Comparison of ENCODE assay signal across 12 cellular contexts in genomic region chr18:7872569-7872968, GRCh38.
A peak's percentile ranks its signal among the peaks of the same experiment; 100 is the strongest.
DNase-seq lines count a peak whose midpoint lies in the region; ATAC-seq and TF ChIP-seq lines count a peak whose summit lies in the region.
"Had no signal": no experiment of that assay in that cellular context is flagged by ENCODE, and none has a peak within 500 bp of the region (broad histone marks: within the 10 kb centered on the region; RNA-seq: fewer than 3 reads in every experiment).

No MANE protein-coding gene starts in this region.

- H3K18ac ChIP-seq in H9 (ENCODE audit: insufficient read length, low read depth, low read length): no peak overlapping the region

- no peak overlapping the region for H3T11ph ChIP-seq in H9 (ENCODE audit: low read length)

- H3K4me3 ChIP-seq in ACC112 (ENCODE audit: low read depth, low read length): no peak overlapping the region
- H3K4me3 ChIP-seq in RWPE2 (ENCODE audit: severe bottlenecking): no peak overlapping the region
- H3K4me3 ChIP-seq in left ventricle myocardium inferior: no peak overlapping the region
- H3K4me3 ChIP-seq: SJCRH30 had no signal

- no peak overlapping the region for H4K91ac ChIP-seq in H9 (ENCODE audit: insufficient read length, low read depth, low read length)

- H3K9ac ChIP-seq in H9 (ENCODE audit: extremely low read depth, insufficient read length, low read length): no peak overlapping the region

- peak; percentile 58 for TF ChIP-seq CTCF in HFFc6 (IDR thresholded peaks at IDR 0.05)
- peak; percentile 66 for TF ChIP-seq CTCF in RWPE2 (IDR thresholded peaks at IDR 0.05; ENCODE audit: poor library complexity, severe bottlenecking)
- TF ChIP-seq CTCF in left ventricle myocardium inferior (IDR thresholded peaks at IDR 0.05; ENCODE audit: borderline replicate concordance): peak; percentile 23
- TF ChIP-seq CTCF in H9 (conservative IDR thresholded peaks at IDR 0.05): no peak; the same call in 2 of the 3 replicates

- H3K79me1 ChIP-seq in H9 (ENCODE audit: insufficient read depth, low read depth, low read length, poor library complexity, severe bottlenecking): no peaks in the 10 kb centered on the region

- H3K27me3 ChIP-seq in ACC112 (ENCODE audit: insufficient read depth, low read length): no peaks in the 10 kb centered on the region
- no peaks in the 10 kb centered on the region for H3K27me3 ChIP-seq in RWPE2 (ENCODE audit: insufficient read depth, poor library complexity, severe bottlenecking)
- no peaks in the 10 kb centered on the region for H3K27me3 ChIP-seq in left ventricle myocardium inferior (ENCODE audit: low read depth)
- H3K27me3 ChIP-seq in H9 (ENCODE audit: insufficient read depth, low read length): no peaks in the 10 kb centered on the region
- H3K27me3 ChIP-seq: SJCRH30 had no signal

- H3K79me2 ChIP-seq in ACC112 (ENCODE audit: control insufficient read depth, insufficient read depth, low read length, unreplicated experiment) (peaks cover 3% of the 10 kb centered on the region), H9 (ENCODE audit: insufficient read depth, low read length) (no peaks in the 10 kb centered on the region)

- no peak overlapping the region for H2BK120ac ChIP-seq in H9 (ENCODE audit: low read depth, low read length, poor library complexity, severe bottlenecking)

- H3K4me3 Mint-ChIP-seq in HFFc6 (no peak overlapping the region), H9 (no peak overlapping the region)
- H3K4me3 Mint-ChIP-seq: activated T-cell treated with anti-CD3 and anti-CD28 coated beads, Interleukin-2, amount 50 U/mL, for 4 hours; CD8-positive, alpha-beta T cell had no signal

- H3K9me3 Mint-ChIP-seq in HFFc6 (no peaks in the 10 kb centered on the region), H9 (peaks cover 0 to 4% of the 10 kb centered on the region in 2 experiments; a peak in 2 of 5 replicates)
- H3K9me3 Mint-ChIP-seq: CD8-positive, alpha-beta T cell had no signal

- DNase-seq in HFFc6: peak; percentile 54
- DNase-seq in RWPE2 (ENCODE audit: low spot score): no peak
- no peak for DNase-seq in left ventricle myocardium inferior
- DNase-seq in H9: no peak
- no peak for DNase-seq in stimulated activated CD4-positive, alpha-beta T cell treated with anti-CD3 and anti-CD28 coated beads, Interleukin-1b, Interleukin-23, amount 100 ng/mL, for 48 hours
- no peak for DNase-seq in left colon
- no peak for DNase-seq in activated CD4-positive, alpha-beta T cell treated with anti-CD3 and anti-CD28 coated beads for 48 hours
- DNase-seq: activated T-cell treated with anti-CD3 and anti-CD28 coated beads, Interleukin-2, amount 50 U/mL, for 4 hours; CD8-positive, alpha-beta T cell; hippocampal formation had no signal

- no peak overlapping the region for H3K4ac ChIP-seq in H9 (ENCODE audit: low read depth, low read length)

- H3K23me2 ChIP-seq in H9 (ENCODE audit: insufficient read length, low read depth, low read length, poor library complexity, severe bottlenecking): no peaks in the 10 kb centered on the region

- H3K56ac ChIP-seq in H9 (ENCODE audit: insufficient read length, low read depth, low read length): no peak overlapping the region

- no peak overlapping the region for H3K14ac ChIP-seq in H9 (ENCODE audit: insufficient read depth, low read length)

- H3K27ac ChIP-seq in ACC112 (ENCODE audit: low read depth, low read length) (peak overlapping the region; percentile 64), RWPE2 (ENCODE audit: poor library complexity, severe bottlenecking) (peak overlapping the region; percentile 87), left ventricle myocardium inferior (replicated peaks) (no peak overlapping the region), H9 (ENCODE audit: insufficient read length, low read depth, low read length) (no peak overlapping the region)
- H3K27ac ChIP-seq: SJCRH30 had no signal

- no peak overlapping the region for H4K5ac ChIP-seq in H9 (ENCODE audit: insufficient read length, low read depth, low read length)

- intact Hi-C loops in left ventricle myocardium inferior (cut with micrococcal nuclease): no loop called here
- intact Hi-C loops in left colon (cut with DNase I, micrococcal nuclease): no loop called here

- 0 out of 2 replicates have a peak, but pooled peaks cover 4% of the 10 kb centered on the region for H3K36me3 Mint-ChIP-seq in HFFc6 (ENCODE audit: low read depth)
- no peaks in the 10 kb centered on the region; a peak in 2 of 7 replicates for H3K36me3 Mint-ChIP-seq in H9 (ENCODE audit: insufficient read depth in 1 of 3, low read depth in 3 of 3)
- H3K36me3 Mint-ChIP-seq: CD8-positive, alpha-beta T cell had no signal

- H4K20me1 ChIP-seq in H9 (ENCODE audit: control insufficient read depth, insufficient read depth, insufficient read length): no peaks in the 10 kb centered on the region

- H3K27ac Mint-ChIP-seq in HFFc6 (peak overlapping the region; percentile 64), H9 (no peak overlapping the region)
- H3K27ac Mint-ChIP-seq: CD8-positive, alpha-beta T cell had no signal

- H3K27me3 Mint-ChIP-seq in HFFc6 (ENCODE audit: insufficient read depth): no peaks in the 10 kb centered on the region
- H3K27me3 Mint-ChIP-seq in H9 (ENCODE audit: low read depth): no peaks in the 10 kb centered on the region

- H2AK5ac ChIP-seq in H9 (ENCODE audit: insufficient read length, low read length): no peak overlapping the region

- H3K36me3 ChIP-seq in ACC112 (ENCODE audit: insufficient read depth, low read length) (no peaks in the 10 kb centered on the region), RWPE2 (ENCODE audit: low read depth) (no peaks in the 10 kb centered on the region), left ventricle myocardium inferior (no peaks in the 10 kb centered on the region)
- H3K36me3 ChIP-seq: SJCRH30 had no signal

- H3K4me1 ChIP-seq in ACC112 (ENCODE audit: control insufficient read depth, insufficient read depth, low read length, unreplicated experiment) (peaks cover 30% of the 10 kb centered on the region), RWPE2 (ENCODE audit: insufficient read depth, poor library complexity, severe bottlenecking) (peaks cover 31% of the 10 kb centered on the region), left ventricle myocardium inferior (peaks cover 53% of the 10 kb centered on the region), H9 (ENCODE audit: insufficient read depth, low read length) (no peaks in the 10 kb centered on the region)
- H3K4me1 ChIP-seq: SJCRH30 had no signal

- no peaks in the 10 kb centered on the region for H3K9me3 ChIP-seq in RWPE2 (ENCODE audit: severe bottlenecking)
- H3K9me3 ChIP-seq in left ventricle myocardium inferior (replicated peaks): peaks cover 12% of the 10 kb centered on the region
- no peaks in the 10 kb centered on the region for H3K9me3 ChIP-seq in H9 (ENCODE audit: control insufficient read depth, low read depth, low read length)
- H3K9me3 ChIP-seq: SJCRH30 had no signal

- no peak overlapping the region for H2BK15ac ChIP-seq in H9 (ENCODE audit: low read depth, low read length)

- no peak overlapping the region for H2BK12ac ChIP-seq in H9 (ENCODE audit: insufficient read length, low read depth, low read length)

- peaks cover 31% of the 10 kb centered on the region for H3K4me1 Mint-ChIP-seq in HFFc6 (ENCODE audit: low read depth)
- no peaks in the 10 kb centered on the region for H3K4me1 Mint-ChIP-seq in H9

- H3K23ac ChIP-seq in H9 (ENCODE audit: insufficient read length, low read depth, low read length): no peak overlapping the region

- H3K4me2 ChIP-seq in H9 (ENCODE audit: insufficient read depth, insufficient read length, low read length): no peak overlapping the region

- ATAC-seq in RWPE2 (ENCODE audit: low read depth): peak; percentile 74
- no peak for ATAC-seq in left colon
- ATAC-seq: activated T-cell treated with anti-CD3 and anti-CD28 coated beads, Interleukin-2, amount 50 U/mL, for 4 hours; CD8-positive, alpha-beta T cell had no signal

- no peak overlapping the region for H2BK20ac ChIP-seq in H9 (ENCODE audit: low read depth, low read length, poor library complexity, severe bottlenecking)

- H2AFZ ChIP-seq in ACC112 (ENCODE audit: low read length, unreplicated experiment): no peak overlapping the region
- H2AFZ ChIP-seq in H9 (ENCODE audit: low read length): no peak overlapping the region

- H4K8ac ChIP-seq in H9 (replicated peaks; ENCODE audit: insufficient read length, low read depth, low read length): no peak overlapping the region

- WGBS in H9 (ENCODE audit: extremely low coverage, insufficient read length, low lambda C conversion rate): no CpG with 5 or more reads among the region's 3 CpGs

- H2BK5ac ChIP-seq in H9 (ENCODE audit: insufficient read length, low read length): no peak overlapping the region

Comparison
In these comparisons a context has a peak if more than half of its experiments do, and no peak if none do; other contexts are left out.
1. H3K27ac ChIP-seq: peak in ACC112 (single experiment) and RWPE2 (single experiment); none in left ventricle myocardium inferior (single experiment) and H9 (single experiment).